Comparison of ENCODE assay signal across 1 cellular context in the genomic region with DNA sequence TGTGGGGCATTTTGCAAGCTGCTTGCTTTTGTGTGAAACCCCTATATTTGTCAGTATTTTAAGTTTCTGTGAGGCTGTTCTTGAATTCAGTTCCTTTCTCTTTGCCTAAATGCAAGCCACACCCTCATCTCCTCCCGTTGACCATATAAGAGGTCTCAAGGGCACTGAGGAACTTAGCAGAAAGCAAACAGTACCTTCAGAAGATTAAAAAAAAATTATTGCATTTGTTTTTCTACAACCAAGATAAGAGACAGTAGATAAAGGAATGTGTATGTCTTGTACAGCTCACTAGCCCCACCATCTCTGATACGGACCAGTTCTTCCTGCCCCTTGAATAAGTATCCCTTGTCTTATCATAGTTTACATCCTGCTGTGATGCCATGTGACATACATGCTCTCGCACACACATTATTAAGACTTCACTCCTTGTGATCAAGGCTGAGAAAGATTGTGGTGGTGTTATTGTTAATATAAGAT.
TF ChIP-seq lines count a peak whose summit lies in the region.

No MANE protein-coding gene starts in this region.

TF ChIP-seq in HCT116, 20 proteins besides CTCF, POLR2A, EP300 and RAD21 (continued from another document):
- TF ChIP-seq, protein P1, sequence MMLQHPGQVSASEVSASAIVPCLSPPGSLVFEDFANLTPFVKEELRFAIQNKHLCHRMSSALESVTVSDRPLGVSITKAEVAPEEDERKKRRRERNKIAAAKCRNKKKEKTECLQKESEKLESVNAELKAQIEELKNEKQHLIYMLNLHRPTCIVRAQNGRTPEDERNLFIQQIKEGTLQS (IDR thresholded peaks at IDR 0.05), result no peak
- TF ChIP-seq ZFX (IDR thresholded peaks at IDR 0.05) (no peak), EZH2phosphoT487 (IDR thresholded peaks at IDR 0.05; ENCODE audit: borderline replicate concordance) (no peak), FOSL1 (IDR thresholded peaks at IDR 0.05; ENCODE audit: low read depth) (no peak), JUND (IDR thresholded peaks at IDR 0.05) (no peak)
- TF ChIP-seq, protein P2, sequence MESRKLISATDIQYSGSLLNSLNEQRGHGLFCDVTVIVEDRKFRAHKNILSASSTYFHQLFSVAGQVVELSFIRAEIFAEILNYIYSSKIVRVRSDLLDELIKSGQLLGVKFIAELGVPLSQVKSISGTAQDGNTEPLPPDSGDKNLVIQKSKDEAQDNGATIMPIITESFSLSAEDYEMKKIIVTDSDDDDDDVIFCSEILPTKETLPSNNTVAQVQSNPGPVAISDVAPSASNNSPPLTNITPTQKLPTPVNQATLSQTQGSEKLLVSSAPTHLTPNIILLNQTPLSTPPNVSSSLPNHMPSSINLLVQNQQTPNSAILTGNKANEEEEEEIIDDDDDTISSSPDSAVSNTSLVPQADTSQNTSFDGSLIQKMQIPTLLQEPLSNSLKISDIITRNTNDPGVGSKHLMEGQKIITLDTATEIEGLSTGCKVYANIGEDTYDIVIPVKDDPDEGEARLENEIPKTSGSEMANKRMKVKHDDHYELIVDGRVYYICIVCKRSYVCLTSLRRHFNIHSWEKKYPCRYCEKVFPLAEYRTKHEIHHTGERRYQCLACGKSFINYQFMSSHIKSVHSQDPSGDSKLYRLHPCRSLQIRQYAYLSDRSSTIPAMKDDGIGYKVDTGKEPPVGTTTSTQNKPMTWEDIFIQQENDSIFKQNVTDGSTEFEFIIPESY (IDR thresholded peaks at IDR 0.05; ENCODE audit: extremely low read depth, insufficient replicate concordance, low read length), result no peak
